Comparison of ENCODE assay signal across 21 cellular contexts in genomic region chr7:7521259-7521658, GRCh38. TPM values are rescaled to one million over a fixed set of nuclear protein-coding genes. Genes with fewer than 3 reads are reported as not detected.
A peak's percentile ranks its signal among the peaks of the same experiment; 100 is the strongest.
DNase-seq lines count a peak whose midpoint lies in the region; ATAC-seq, FAIRE-seq and TF ChIP-seq lines count a peak whose summit lies in the region.
"Had no signal": no experiment of that assay in that cellular context is flagged by ENCODE, and none has a peak within 500 bp of the region (broad histone marks: within the 10 kb centered on the region; RNA-seq: fewer than 3 reads in every experiment).

No MANE protein-coding gene starts in this region.

- no peak for ATAC-seq in naive thymus-derived CD4-positive, alpha-beta T cell
- ATAC-seq: body of pancreas, heart right ventricle had no signal

- DNase-seq in DMS53 treated with DMSO at 0.1 percent for 48 hours (lab: John Stamatoyannopoulos, UW; ENCODE audit: unreplicated experiment), result peak; percentile 76
- no peak for DNase-seq in GM19239 (ENCODE audit: insufficient read length, low spot score)
- DNase-seq in RPMI7951 (ENCODE audit: low read depth), result peak; percentile 54
- peak; percentile 6 for DNase-seq in bronchial epithelial cell (ENCODE audit: low read depth)
- DNase-seq in stimulated activated CD4-positive, alpha-beta T cell treated with anti-CD3 and anti-CD28 coated beads, Interleukin-15, amount 100 ng/mL, for 24 hours, result no peak
- DNase-seq in GM12892 (ENCODE audit: insufficient read length), result no peak
- no peak for DNase-seq in naive thymus-derived CD4-positive, alpha-beta T cell
- no peak for DNase-seq in endodermal cell
- DNase-seq: activated CD4-positive, CD25-positive, alpha-beta regulatory T cell; activated gamma-delta T cell treated with Interleukin-2 at 50 U/mL for 16 hours; BE2C; body of pancreas; H9; heart right ventricle; kidney; NCI-H1105; NCI-H2227 treated with DMSO at 0.1 percent for 48 hours; stimulated activated CD4-positive, alpha-beta T cell treated with anti-CD3 and anti-CD28 coated beads, Interleukin-2, amount 100 ng/mL, for 48 hours; SW 1271 had no signal

- intact Hi-C loops in naive thymus-derived CD4-positive, alpha-beta T cell (cut with micrococcal nuclease), result no loop called here

- H3K27me3 ChIP-seq in bronchial epithelial cell (ENCODE audit: control insufficient read depth, insufficient read depth, low read length), result no peaks in the 10 kb centered on the region
- H3K27me3 ChIP-seq in naive thymus-derived CD4-positive, alpha-beta T cell (ENCODE audit: control insufficient read depth in 2 of 2, insufficient read depth in 2 of 2, low read length in 2 of 2), result peaks cover 0 to 3% of the 10 kb centered on the region in 2 donors
- H3K27me3 ChIP-seq in endodermal cell (ENCODE audit: control insufficient read depth, insufficient read depth, low read length, poor library complexity, severe bottlenecking), result no peaks in the 10 kb centered on the region
- H3K27me3 ChIP-seq: BE2C, body of pancreas, heart right ventricle, right atrium auricular region had no signal

- H3K27me3 Mint-ChIP-seq in naive thymus-derived CD4-positive, alpha-beta T cell, result peaks cover 0 to 10% (median 4%) of the 10 kb centered on the region in 5 donors
- no peaks in the 10 kb centered on the region for H3K27me3 Mint-ChIP-seq in endodermal cell (ENCODE audit: insufficient read depth)

- no peaks in the 10 kb centered on the region for H3K9me3 ChIP-seq in naive thymus-derived CD4-positive, alpha-beta T cell (ENCODE audit: control insufficient read depth in 2 of 3, low read length in 3 of 3)
- H3K9me3 ChIP-seq in endodermal cell (ENCODE audit: control insufficient read depth, low read length), result no peaks in the 10 kb centered on the region
- H3K9me3 ChIP-seq: BE2C, body of pancreas, heart right ventricle, right atrium auricular region had no signal

- POLR2A ChIA-PET in naive thymus-derived CD4-positive, alpha-beta T cell (lab: Charles Lee), result no interaction called here

- no peaks in the 10 kb centered on the region for H3K4me1 ChIP-seq in naive thymus-derived CD4-positive, alpha-beta T cell (ENCODE audit: control insufficient read depth in 2 of 2, insufficient read depth in 2 of 2, low read length in 2 of 2)
- H3K4me1 ChIP-seq in endodermal cell (ENCODE audit: control insufficient read depth, insufficient read depth, low read length), result no peaks in the 10 kb centered on the region
- H3K4me1 ChIP-seq: body of pancreas, heart right ventricle, right atrium auricular region had no signal

- CTCF ChIA-PET in naive thymus-derived CD4-positive, alpha-beta T cell (lab: Charles Lee), result no interaction called here

- H3K9me3 Mint-ChIP-seq in naive thymus-derived CD4-positive, alpha-beta T cell, result no peaks in the 10 kb centered on the region
- H3K9me3 Mint-ChIP-seq in endodermal cell, result no peaks in the 10 kb centered on the region
- H3K9me3 Mint-ChIP-seq: H9 had no signal

- no peak overlapping the region for H3K9ac ChIP-seq in endodermal cell (ENCODE audit: extremely low read depth, low read length, poor library complexity, severe bottlenecking)

- no peaks in the 10 kb centered on the region for H3K36me3 ChIP-seq in bronchial epithelial cell (ENCODE audit: control insufficient read depth, insufficient read depth, low read length)
- H3K36me3 ChIP-seq in naive thymus-derived CD4-positive, alpha-beta T cell (ENCODE audit: control insufficient read depth in 2 of 3, insufficient read depth in 3 of 3, low read length in 3 of 3), result no peaks in the 10 kb centered on the region
- H3K36me3 ChIP-seq in endodermal cell (ENCODE audit: control insufficient read depth, insufficient read depth, low read length), result no peaks in the 10 kb centered on the region
- H3K36me3 ChIP-seq: BE2C, heart right ventricle, right atrium auricular region had no signal

- peak; percentile 70 for FAIRE-seq in GM19239 (lab: Jason Lieb, UNC)
- no peak for FAIRE-seq in bronchial epithelial cell (lab: Jason Lieb, UNC)
- FAIRE-seq in GM12892 (lab: Jason Lieb, UNC), result no peak
- FAIRE-seq: kidney had no signal

- TF ChIP-seq POLR2A in GM12892 (IDR thresholded peaks at IDR 0.05; ENCODE audit: low read depth, low read length), result no peak

- no peaks in the 10 kb centered on the region for H3K36me3 Mint-ChIP-seq in naive thymus-derived CD4-positive, alpha-beta T cell
- no peaks in the 10 kb centered on the region for H3K36me3 Mint-ChIP-seq in endodermal cell (ENCODE audit: low read depth)

- H3K27ac Mint-ChIP-seq in naive thymus-derived CD4-positive, alpha-beta T cell, result no peak overlapping the region
- H3K27ac Mint-ChIP-seq in endodermal cell, result no peak overlapping the region

- TF ChIP-seq CTCF in bronchial epithelial cell (IDR thresholded peaks at IDR 0.05; ENCODE audit: insufficient read depth, low read length, severe bottlenecking) (no peak), endodermal cell (conservative IDR thresholded peaks at IDR 0.05) (no peak)

- WGBS in endodermal cell (ENCODE audit: insufficient coverage in 1 of 2, insufficient read length in 1 of 2), 2 experiments, result 90 to 93% methylated on average over 3 of the region's 3 CpGs

- H3K4me1 Mint-ChIP-seq in naive thymus-derived CD4-positive, alpha-beta T cell, result no peaks in the 10 kb centered on the region
- no peaks in the 10 kb centered on the region for H3K4me1 Mint-ChIP-seq in endodermal cell
- H3K4me1 Mint-ChIP-seq: H9 had no signal

- H3K4me3 ChIP-seq in bronchial epithelial cell (ENCODE audit: low read depth, low read length) (no peak overlapping the region), endodermal cell (ENCODE audit: low read length) (no peak overlapping the region)
- H3K4me3 ChIP-seq in naive thymus-derived CD4-positive, alpha-beta T cell (ENCODE audit: low read length), result no peak overlapping the region
- H3K4me3 ChIP-seq: body of pancreas, heart right ventricle, right atrium auricular region had no signal

- no peak overlapping the region for H3K4me3 Mint-ChIP-seq in naive thymus-derived CD4-positive, alpha-beta T cell
- H3K4me3 Mint-ChIP-seq in endodermal cell, result no peak overlapping the region
- H3K4me3 Mint-ChIP-seq: H9 had no signal

- H3K27ac ChIP-seq in naive thymus-derived CD4-positive, alpha-beta T cell (ENCODE audit: low read depth, low read length), result no peak overlapping the region
- no peak overlapping the region for H3K27ac ChIP-seq in endodermal cell (ENCODE audit: low read depth, low read length)
- H3K27ac ChIP-seq: body of pancreas, heart right ventricle, right atrium auricular region had no signal

RNA-seq across cellular contexts. Expression of gene COL28A1, which starts 14.4 kb away (rescaled TPM):
- total RNA-seq in RPMI7951 (2014; rRNA removed; shearing (Covaris generic)), result under 0.01 TPM in 1 of 2 replicates, not detected in the other
- total RNA-seq in bronchial epithelial cell (not detected in 2 replicates), endodermal cell (1 to 10 TPM in 1 of 2 donors, under 1 TPM in 1; 0.44 to 1.2 TPM)
- polyA plus RNA-seq in GM12892 (2012; ENCODE audit: missing spikeins), result 0.25 TPM
- total RNA-seq in naive thymus-derived CD4-positive, alpha-beta T cell, result under 1 TPM in 4 of 5 experiments, not detected in 1; 0.24 to 0.49 (median 0.41) TPM
- under 1 TPM in 1 of 2 donors, not detected in 1; 0.12 TPM for polyA plus RNA-seq in naive thymus-derived CD4-positive, alpha-beta T cell
- 0.46 TPM for polyA plus RNA-seq in endodermal cell (2013, experiment 1 of 2)
- 0.37 TPM for polyA plus RNA-seq in endodermal cell (2013, experiment 2 of 2)
- total RNA-seq: OCI-LY7 had no signal

RNA-seq across cellular contexts. Expression of gene MIOS, which starts 45.4 kb away (rescaled TPM):
- total RNA-seq in RPMI7951 (2014; rRNA removed; shearing (Covaris generic)), result 32.7 and 33.5 TPM in 2 replicates
- total RNA-seq in bronchial epithelial cell, result 36.3 and 44.8 TPM in 2 replicates
- polyA plus RNA-seq in GM12892 (2012; ENCODE audit: missing spikeins), result 46.3 TPM
- total RNA-seq in naive thymus-derived CD4-positive, alpha-beta T cell, result 10 to 100 TPM; 24.3 to 31.7 (median 28.7) TPM
- polyA plus RNA-seq in naive thymus-derived CD4-positive, alpha-beta T cell, result 10 to 100 TPM; 15.6 to 21.6 TPM
- 10 to 100 TPM; 53.3 to 55.8 TPM for total RNA-seq in endodermal cell
- polyA plus RNA-seq in endodermal cell (2013, experiment 1 of 2), result 30.4 TPM
- polyA plus RNA-seq in endodermal cell (2013, experiment 2 of 2), result 31.4 TPM

Comparison
In these comparisons a context has a peak if more than half of its experiments do, and no peak if none do; other contexts are left out.
1. DNase-seq: peak in DMS53 treated with DMSO at 0.1 percent for 48 hours (single experiment), RPMI7951 (single experiment) and bronchial epithelial cell (single experiment); none in GM19239 (single experiment), stimulated activated CD4-positive, alpha-beta T cell treated with anti-CD3 and anti-CD28 coated beads, Interleukin-15, amount 100 ng/mL, for 24 hours (single experiment), GM12892 (single experiment), naive thymus-derived CD4-positive, alpha-beta T cell (0 of 9) and endodermal cell (single experiment).